In genomic region chr1:168178638-168179410, GRCh38 we compare ENCODE assay signal across 8 cellular contexts. TPM values are rescaled to one million over a fixed set of nuclear protein-coding genes. Genes with fewer than 3 reads are reported as not detected.
DNase-seq lines count a peak whose midpoint lies in the region; ATAC-seq and TF ChIP-seq lines count a peak whose summit lies in the region.

Gene TIPRL, plus strand, starts transcription at chr1:168178962. Its CDS starts 116 bp downstream, at chr1:168179078.

- peak within 1 kb of the TSS; percentile 82 to 96 (median 88) for H3K4me3 ChIP-seq in BLaER1 treated with 17β-estradiol and CSF1 and Interleukin-3, amounts not matched to agents 10 nM and 100 nM
- peak within 1 kb of the TSS; percentile 87 for H3K4me3 ChIP-seq in coronary artery

- peaks cover 9 to 18% (median 15%) of the 10 kb centered on the region in 10 experiments for H3K4me1 ChIP-seq in BLaER1 treated with 17β-estradiol and CSF1 and Interleukin-3, amounts not matched to agents 10 nM and 100 nM

- DNase-seq in GM19240 (ENCODE audit: insufficient read length, low spot score) (peak; percentile 84), NCI-H524 treated with DMSO at 0.1 percent for 48 hours (lab: John Stamatoyannopoulos, UW) (peak; percentile 84), coronary artery (ENCODE audit: low spot score) (peak; percentile 98), left colon (peak; percentile 95 to 97)
- DNase-seq in activated CD4-positive, alpha-beta T cell treated with anti-CD3 and anti-CD28 coated beads for 48 hours: peak; percentile 97
- DNase-seq in stimulated activated CD4-positive, alpha-beta T cell treated with anti-CD3 and anti-CD28 coated beads, Interleukin-1b, Interleukin-23, amount 100 ng/mL, for 48 hours: peak; percentile 96

- peaks cover 0 to 13% (median 4%) of the 10 kb centered on the region in 11 experiments; a peak in 12 of 22 replicates for H3K36me3 ChIP-seq in BLaER1 treated with 17β-estradiol and CSF1 and Interleukin-3, amounts not matched to agents 10 nM and 100 nM

- peak within 1 kb of the TSS; percentile 81 to 91 (median 87) for H3K27ac ChIP-seq in BLaER1 treated with 17β-estradiol and CSF1 and Interleukin-3, amounts not matched to agents 10 nM and 100 nM
- H3K27ac ChIP-seq in coronary artery: peak within 1 kb of the TSS; percentile 95

- peak within 1 kb of the TSS; percentile 88 to 99 (median 93) for H3K4me2 ChIP-seq in BLaER1 treated with 17β-estradiol and CSF1 and Interleukin-3, amounts not matched to agents 10 nM and 100 nM

- H3K27me3 ChIP-seq in BLaER1 treated with 17β-estradiol and CSF1 and Interleukin-3, amounts not matched to agents 10 nM and 100 nM: no peaks in the 10 kb centered on the region

- H3K9me3 ChIP-seq in BLaER1 treated with 17β-estradiol and CSF1 and Interleukin-3, amounts not matched to agents 10 nM and 100 nM (replicated peaks in 1 of 11): peaks cover 0 to 10% (median 0%) of the 10 kb centered on the region in 11 experiments; a peak in 2 of 22 replicates

- ATAC-seq in HG03460 (IDR thresholded peaks at IDR 0.05; ENCODE audit: unreplicated experiment): peak; percentile 89
- ATAC-seq in left colon: peak; percentile 95

- peaks cover 0 to 43% (median 14%) of the 10 kb centered on the region in 11 experiments; a peak in 9 of 22 replicates for H4K20me1 ChIP-seq in BLaER1 treated with 17β-estradiol and CSF1 and Interleukin-3, amounts not matched to agents 10 nM and 100 nM

- intact Hi-C loops in left colon (cut with DNase I, micrococcal nuclease): no loop called here

- peak within 1 kb of the TSS; percentile 84 to 91 (median 89) for H3K9ac ChIP-seq in BLaER1 treated with 17β-estradiol and CSF1 and Interleukin-3, amounts not matched to agents 10 nM and 100 nM

- peak; percentile 81 for TF ChIP-seq CTCF in coronary artery (IDR thresholded peaks at IDR 0.05)

RNA-seq across cellular contexts. Expression of gene TIPRL, which starts in this region (rescaled TPM):
- 10 to 100 TPM; 33.5 to 36.3 TPM for total RNA-seq in left colon

Comparison
In these comparisons a context has a peak if more than half of its experiments do, and no peak if none do; other contexts are left out.
1. Peak in every context shown above with its lines: DNase-seq, ATAC-seq, H3K4me3 ChIP-seq and H3K27ac ChIP-seq.